ENCODE assay signal across 8 cellular contexts in the genomic region with DNA sequence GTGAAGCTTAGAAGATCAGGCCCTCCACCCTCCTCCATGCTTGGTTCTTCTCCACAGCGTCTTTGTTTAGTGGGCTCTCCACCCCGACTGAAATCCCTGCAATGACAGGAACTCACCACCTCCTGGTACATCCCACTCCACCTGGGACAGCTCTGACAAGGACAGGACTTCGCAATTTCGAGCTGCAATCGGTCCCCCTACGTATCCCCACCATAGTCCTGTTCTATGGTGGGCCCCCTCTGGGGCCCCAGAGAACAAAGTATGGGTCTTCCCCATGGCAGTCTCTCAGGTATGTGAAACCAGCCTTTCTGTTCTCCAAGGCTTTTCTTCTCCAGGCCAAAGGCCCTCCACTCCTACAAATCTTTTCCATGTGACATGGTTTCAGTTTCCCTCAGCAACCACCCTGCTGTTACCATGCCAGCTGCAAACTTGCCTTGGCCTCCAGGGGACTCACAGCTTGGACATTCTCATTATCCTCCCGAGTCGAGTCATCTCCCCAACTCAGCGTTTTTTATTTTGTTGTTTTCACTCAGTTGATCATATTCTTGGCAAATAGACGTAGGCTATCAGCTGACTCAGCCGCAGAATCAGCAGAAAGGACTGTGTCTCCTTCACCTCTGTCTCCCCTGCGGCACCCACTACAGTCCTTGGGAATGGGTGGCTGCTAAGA.
DNase-seq lines count a peak whose midpoint lies in the region; ATAC-seq lines count a peak whose summit lies in the region.

No MANE protein-coding gene starts in this region.

- H3K9ac ChIP-seq in neuronal stem cell (ENCODE audit: low read depth, low read length, poor library complexity) = no peak overlapping the region

- no peaks in the 10 kb centered on the region for H3K9me3 Mint-ChIP-seq in activated CD4-positive, alpha-beta T cell treated with anti-CD3 and anti-CD28 coated beads for 36 hours (ENCODE audit: low read depth)
- H3K9me3 Mint-ChIP-seq in T-helper 2 cell treated with Interferon-gamma antibody and Interleukin-4, amounts not matched to agents 5 μg/mL and 100 μg/mL, for 36 hours = no peaks in the 10 kb centered on the region

- H4K8ac ChIP-seq in neuronal stem cell (ENCODE audit: low read depth, low read length) = no peak overlapping the region

- H3K23ac ChIP-seq in neuronal stem cell (ENCODE audit: low read depth, low read length, poor library complexity) = no peak overlapping the region

- H3K4ac ChIP-seq in neuronal stem cell (ENCODE audit: low read length) = no peak overlapping the region

- H3K79me1 ChIP-seq in neuronal stem cell (ENCODE audit: low read depth, low read length) = no peaks in the 10 kb centered on the region

- H3K9me3 ChIP-seq in neuronal stem cell (replicated peaks in 1 of 2; ENCODE audit: control insufficient read depth in 2 of 2, insufficient read depth in 1 of 2, low read depth in 1 of 2, low read length in 2 of 2) = no peaks in the 10 kb centered on the region

- peak overlapping the region; percentile 61 for H2AFZ ChIP-seq in neuronal stem cell (ENCODE audit: low read length)

- no peak overlapping the region for H3K4me2 ChIP-seq in neuronal stem cell (ENCODE audit: insufficient read depth, low read length, poor library complexity, severe bottlenecking)

- H3K27me3 ChIP-seq in neuronal stem cell (ENCODE audit: control insufficient read depth in 3 of 3, insufficient read depth in 3 of 3, low read depth in 1 of 3, low read length in 3 of 3) = no peaks in the 10 kb centered on the region

- intact Hi-C loops in activated CD4-positive, alpha-beta T cell treated with anti-CD3 and anti-CD28 coated beads for 36 hours (cut with DNase I, micrococcal nuclease) = no loop called here

- no peak overlapping the region for H4K91ac ChIP-seq in neuronal stem cell (ENCODE audit: low read depth, low read length, poor library complexity)

- DNase-seq in Caki2 (ENCODE audit: low read depth) = peak; percentile 77
- peak; percentile 72 for DNase-seq in NCI-H226
- DNase-seq in epithelial cell of prostate (ENCODE audit: low read depth, low spot score) = peak; percentile 84
- DNase-seq in neuronal stem cell (ENCODE audit: low spot score) = no peak
- no peak for DNase-seq in activated CD4-positive, alpha-beta T cell treated with anti-CD3 and anti-CD28 coated beads for 36 hours
- DNase-seq in cerebellum (ENCODE audit: low spot score) = no peak
- no peak for DNase-seq in T-helper 2 cell treated with Interferon-gamma antibody and Interleukin-4, amounts not matched to agents 5 μg/mL and 100 μg/mL, for 36 hours (ENCODE audit: low spot score)

- no peak overlapping the region for H2BK12ac ChIP-seq in neuronal stem cell (ENCODE audit: low read length)

- H3K36me3 Mint-ChIP-seq in activated CD4-positive, alpha-beta T cell treated with anti-CD3 and anti-CD28 coated beads for 36 hours (ENCODE audit: low read depth) = no peaks in the 10 kb centered on the region
- no peaks in the 10 kb centered on the region for H3K36me3 Mint-ChIP-seq in T-helper 2 cell treated with Interferon-gamma antibody and Interleukin-4, amounts not matched to agents 5 μg/mL and 100 μg/mL, for 36 hours (ENCODE audit: low read depth)

- H3K4me3 Mint-ChIP-seq in activated CD4-positive, alpha-beta T cell treated with anti-CD3 and anti-CD28 coated beads for 36 hours = no peak overlapping the region
- H3K4me3 Mint-ChIP-seq in T-helper 2 cell treated with Interferon-gamma antibody and Interleukin-4, amounts not matched to agents 5 μg/mL and 100 μg/mL, for 36 hours = no peak overlapping the region

- H3K27ac ChIP-seq in epithelial cell of prostate (peak overlapping the region; percentile 100), neuronal stem cell (replicated peaks; ENCODE audit: low read length) (no peak overlapping the region)

- peaks cover 3 to 26% of the 10 kb centered on the region in 2 donors for H3K4me1 ChIP-seq in neuronal stem cell (ENCODE audit: control insufficient read depth in 2 of 2, insufficient read depth in 1 of 2, low read depth in 1 of 2, low read length in 2 of 2)

- H3K4me3 ChIP-seq in neuronal stem cell (ENCODE audit: low read length in 2 of 2) = no peak overlapping the region

- H2BK120ac ChIP-seq in neuronal stem cell (ENCODE audit: low read depth, low read length) = no peak overlapping the region

- POLR2A ChIA-PET in activated CD4-positive, alpha-beta T cell treated with anti-CD3 and anti-CD28 coated beads for 36 hours (lab: Charles Lee) = no interaction called here

- no peaks in the 10 kb centered on the region for H3K4me1 Mint-ChIP-seq in activated CD4-positive, alpha-beta T cell treated with anti-CD3 and anti-CD28 coated beads for 36 hours
- H3K4me1 Mint-ChIP-seq in T-helper 2 cell treated with Interferon-gamma antibody and Interleukin-4, amounts not matched to agents 5 μg/mL and 100 μg/mL, for 36 hours (ENCODE audit: low read depth) = no peaks in the 10 kb centered on the region

- no peak for ATAC-seq in activated CD4-positive, alpha-beta T cell treated with anti-CD3 and anti-CD28 coated beads for 36 hours
- ATAC-seq in HG03135 (IDR thresholded peaks at IDR 0.05; ENCODE audit: unreplicated experiment) = no peak

- WGBS in neuronal stem cell (ENCODE audit: extremely low coverage in 2 of 2, insufficient read length in 2 of 2, insufficient replicate concordance in 1 of 2), 2 donors = no CpG with 5 or more reads among the region's 12 CpGs

- no peak overlapping the region for H3K14ac ChIP-seq in neuronal stem cell (ENCODE audit: low read length)

- in situ Hi-C loops in Caki2 (cut with HindIII; ENCODE audit: low pct_unique_long_range_greater_than_20kb, low sequenced_read_pairs) = no loop called here

- no peak overlapping the region for H3K27ac Mint-ChIP-seq in activated CD4-positive, alpha-beta T cell treated with anti-CD3 and anti-CD28 coated beads for 36 hours
- no peak overlapping the region for H3K27ac Mint-ChIP-seq in T-helper 2 cell treated with Interferon-gamma antibody and Interleukin-4, amounts not matched to agents 5 μg/mL and 100 μg/mL, for 36 hours

- no peaks in the 10 kb centered on the region for H3K36me3 ChIP-seq in neuronal stem cell (replicated peaks in 1 of 2; ENCODE audit: control insufficient read depth in 2 of 2, insufficient read depth in 2 of 2, low read length in 2 of 2)

- no peak overlapping the region for H2BK15ac ChIP-seq in neuronal stem cell (ENCODE audit: low read length)

- H2BK5ac ChIP-seq in neuronal stem cell (ENCODE audit: low read length) = no peak overlapping the region

- H3K27me3 Mint-ChIP-seq in activated CD4-positive, alpha-beta T cell treated with anti-CD3 and anti-CD28 coated beads for 36 hours = peaks cover 13% of the 10 kb centered on the region
- H3K27me3 Mint-ChIP-seq in T-helper 2 cell treated with Interferon-gamma antibody and Interleukin-4, amounts not matched to agents 5 μg/mL and 100 μg/mL, for 36 hours (ENCODE audit: low read depth) = peaks cover 35% of the 10 kb centered on the region

- CTCF ChIA-PET in activated CD4-positive, alpha-beta T cell treated with anti-CD3 and anti-CD28 coated beads for 36 hours (lab: Charles Lee) = no interaction called here

- H2AK5ac ChIP-seq in neuronal stem cell (ENCODE audit: low read depth, low read length) = no peak overlapping the region

- peak overlapping the region; percentile 3 for H3K18ac ChIP-seq in neuronal stem cell (ENCODE audit: low read length)

Comparison
In these comparisons a context has a peak if more than half of its experiments do, and no peak if none do; other contexts are left out.
1. DNase-seq: peak in Caki2 (single experiment), NCI-H226 (single experiment) and epithelial cell of prostate (single experiment); none in neuronal stem cell (single experiment), activated CD4-positive, alpha-beta T cell treated with anti-CD3 and anti-CD28 coated beads for 36 hours (single experiment), cerebellum (single experiment) and T-helper 2 cell treated with Interferon-gamma antibody and Interleukin-4, amounts not matched to agents 5 μg/mL and 100 μg/mL, for 36 hours (single experiment).